Comparison of ENCODE assay signal across 9 cellular contexts in genomic region chr5:141753971-141754713, GRCh38.
A peak's percentile ranks its signal among the peaks of the same experiment; 100 is the strongest.
DNase-seq lines count a peak whose midpoint lies in the region; ATAC-seq and TF ChIP-seq lines count a peak whose summit lies in the region.
"Had no signal": no experiment of that assay in that cellular context is flagged by ENCODE, and none has a peak within 500 bp of the region (broad histone marks: within the 10 kb centered on the region; RNA-seq: fewer than 3 reads in every experiment).

No MANE protein-coding gene starts in this region.

- H3K4me2 ChIP-seq in DND-41 (ENCODE audit: insufficient read depth, low read length): no peak overlapping the region

- no peak for TF ChIP-seq CTCF in DND-41 (IDR thresholded peaks at IDR 0.05; ENCODE audit: borderline replicate concordance, extremely low read depth, low read length, poor library complexity, severe bottlenecking)
- TF ChIP-seq CTCF in esophagus squamous epithelium (IDR thresholded peaks at IDR 0.05): no peak

- peaks cover 5% of the 10 kb centered on the region for H3K4me1 Mint-ChIP-seq in activated naive CD8-positive, alpha-beta T cell treated with anti-CD3 and anti-CD28 coated beads for 36 hours

- H3K27me3 Mint-ChIP-seq in activated naive CD8-positive, alpha-beta T cell treated with anti-CD3 and anti-CD28 coated beads for 36 hours: peaks cover 77% of the 10 kb centered on the region

- H4K20me1 ChIP-seq in DND-41 (ENCODE audit: insufficient read depth, low read length): peaks cover 16% of the 10 kb centered on the region

- ATAC-seq in DND-41 (ENCODE audit: insufficient read depth, low read depth) (peak; percentile 68; the same call in 2 of the 3 replicates), GM21447 (IDR thresholded peaks at IDR 0.05; ENCODE audit: unreplicated experiment) (no peak)

- H3K36me3 ChIP-seq in DND-41 (ENCODE audit: insufficient read depth, low read length) (no peaks in the 10 kb centered on the region), HUES48 (ENCODE audit: control insufficient read depth, insufficient read depth, low read length) (no peaks in the 10 kb centered on the region), esophagus squamous epithelium (no peaks in the 10 kb centered on the region)

- H3K27me3 ChIP-seq in DND-41 (ENCODE audit: insufficient read depth, low read length, poor library complexity): peaks cover 6% of the 10 kb centered on the region
- H3K27me3 ChIP-seq in HUES48 (ENCODE audit: control insufficient read depth, insufficient read depth, low read length): peaks cover 36% of the 10 kb centered on the region
- H3K27me3 ChIP-seq in esophagus squamous epithelium: peaks cover 0 to 86% (median 0%) of the 10 kb centered on the region in 4 donors

- no peaks in the 10 kb centered on the region for H3K9me3 Mint-ChIP-seq in activated naive CD8-positive, alpha-beta T cell treated with anti-CD3 and anti-CD28 coated beads for 36 hours

- H3K9me3 ChIP-seq in DND-41 (ENCODE audit: insufficient read depth, low read length, severe bottlenecking): no peaks in the 10 kb centered on the region
- H3K9me3 ChIP-seq in HUES48 (ENCODE audit: control insufficient read depth, insufficient read depth, low read length): no peaks in the 10 kb centered on the region
- H3K9me3 ChIP-seq in esophagus squamous epithelium: no peaks in the 10 kb centered on the region

- H2AFZ ChIP-seq in DND-41 (ENCODE audit: low read depth, low read length): no peak overlapping the region

- H3K4me3 ChIP-seq in DND-41 (ENCODE audit: low read depth in 1 of 2, low read length in 2 of 2): no peak overlapping the region
- peak overlapping the region; percentile 43 for H3K4me3 ChIP-seq in HUES48 (ENCODE audit: low read depth, low read length)
- no peak overlapping the region for H3K4me3 ChIP-seq in esophagus squamous epithelium

- DNase-seq in DND-41 (peak; percentile 55), kidney glomerular epithelial cell (lab: John Stamatoyannopoulos, UW) (peak; percentile 11), SKM-1 treated with dmso at 0.1 percent for 144 hours (lab: John Stamatoyannopoulos, UW; ENCODE audit: unreplicated experiment) (no peak), esophagus squamous epithelium (lab: John Stamatoyannopoulos, UW) (no peak), NCI-H1930 (lab: John Stamatoyannopoulos, UW) (no peak)
- DNase-seq in activated naive CD8-positive, alpha-beta T cell treated with anti-CD3 and anti-CD28 coated beads for 36 hours: peak; percentile 17
- DNase-seq: NCI-H1417 treated with DMSO at 0.1 percent for 48 hours had no signal

- H3K79me2 ChIP-seq in DND-41 (ENCODE audit: insufficient read depth, low read length): no peaks in the 10 kb centered on the region

- H3K4me3 Mint-ChIP-seq in activated naive CD8-positive, alpha-beta T cell treated with anti-CD3 and anti-CD28 coated beads for 36 hours: no peak overlapping the region

- H3K36me3 Mint-ChIP-seq in activated naive CD8-positive, alpha-beta T cell treated with anti-CD3 and anti-CD28 coated beads for 36 hours: no peaks in the 10 kb centered on the region

- 12 to 16% methylated on average over 10 to 11 of the region's 11 CpGs for WGBS in esophagus squamous epithelium, 2 donors

- intact Hi-C loops in esophagus squamous epithelium (cut with DNase I): no loop called here

- H3K9ac ChIP-seq in DND-41 (ENCODE audit: low read depth, low read length) (no peak overlapping the region), HUES48 (ENCODE audit: low read depth, low read length) (no peak overlapping the region)

- no peak for TF ChIP-seq POLR2A in esophagus squamous epithelium (IDR thresholded peaks at IDR 0.05)

- no peak overlapping the region for H3K27ac Mint-ChIP-seq in activated naive CD8-positive, alpha-beta T cell treated with anti-CD3 and anti-CD28 coated beads for 36 hours

- no peak overlapping the region for H3K27ac ChIP-seq in DND-41 (ENCODE audit: low read length)
- no peak overlapping the region for H3K27ac ChIP-seq in HUES48 (ENCODE audit: low read depth, low read length)
- H3K27ac ChIP-seq in esophagus squamous epithelium: no peak overlapping the region

- H3K4me1 ChIP-seq in DND-41 (ENCODE audit: insufficient read depth, low read length) (no peaks in the 10 kb centered on the region), HUES48 (ENCODE audit: control insufficient read depth, insufficient read depth, low read length) (peaks cover 17% of the 10 kb centered on the region), esophagus squamous epithelium (no peaks in the 10 kb centered on the region)

Comparison
In these comparisons a context has a peak if more than half of its experiments do, and no peak if none do; other contexts are left out.
1. DNase-seq: peak in DND-41 (single experiment), activated naive CD8-positive, alpha-beta T cell treated with anti-CD3 and anti-CD28 coated beads for 36 hours (single experiment) and kidney glomerular epithelial cell (single experiment); none in SKM-1 treated with dmso at 0.1 percent for 144 hours (single experiment), esophagus squamous epithelium (single experiment) and NCI-H1930 (0 of 2).